Comparison of ENCODE assay signal across 13 cellular contexts in genomic region chr1:68322096-68322495, GRCh38.
"Had no signal": no experiment of that assay in that cellular context is flagged by ENCODE, and none has a peak within 500 bp of the region (broad histone marks: within the 10 kb centered on the region; RNA-seq: fewer than 3 reads in every experiment).

No MANE protein-coding gene starts in this region.

- H3K36me3 ChIP-seq: breast epithelium, uterus had no signal

- ATAC-seq: activated T-cell treated with anti-CD3 and anti-CD28 coated beads, Interleukin-2, amount 50 U/mL, for 4 hours; left cardiac atrium; natural killer cell treated with Interleukin-12 subunit alpha and Interleukin-12 subunit beta and Interleukin-15 and Interleukin-18, amount 100 ng/mL, for 72 hours had no signal

- H3K36me3 Mint-ChIP-seq: activated CD4-positive, alpha-beta memory T cell treated with anti-CD3 and anti-CD28 coated beads for 36 hours; activated naive CD8-positive, alpha-beta T cell treated with anti-CD3 and anti-CD28 coated beads for 36 hours; natural killer cell treated with Interleukin-12 subunit alpha and Interleukin-12 subunit beta and Interleukin-15 and Interleukin-18, amount 100 ng/mL, for 72 hours had no signal

- H3K4me1 Mint-ChIP-seq: activated naive CD8-positive, alpha-beta T cell treated with anti-CD3 and anti-CD28 coated beads for 36 hours had no signal

- H3K9me3 Mint-ChIP-seq: activated CD4-positive, alpha-beta memory T cell treated with anti-CD3 and anti-CD28 coated beads for 36 hours; activated naive CD8-positive, alpha-beta T cell treated with anti-CD3 and anti-CD28 coated beads for 36 hours; activated T-cell treated with anti-CD3 and anti-CD28 coated beads, Interleukin-2, amount 50 U/mL, for 4 hours had no signal

- H3K27ac Mint-ChIP-seq: activated CD4-positive, alpha-beta memory T cell treated with anti-CD3 and anti-CD28 coated beads for 36 hours; activated naive CD8-positive, alpha-beta T cell treated with anti-CD3 and anti-CD28 coated beads for 36 hours; natural killer cell treated with Interleukin-12 subunit alpha and Interleukin-12 subunit beta and Interleukin-15 and Interleukin-18, amount 100 ng/mL, for 72 hours had no signal

- H3K9me3 ChIP-seq: breast epithelium, uterus had no signal

- H3K4me3 ChIP-seq: breast epithelium, lung, uterus had no signal

- H3K27me3 Mint-ChIP-seq: activated CD4-positive, alpha-beta memory T cell treated with anti-CD3 and anti-CD28 coated beads for 36 hours; activated naive CD8-positive, alpha-beta T cell treated with anti-CD3 and anti-CD28 coated beads for 36 hours; natural killer cell treated with Interleukin-12 subunit alpha and Interleukin-12 subunit beta and Interleukin-15 and Interleukin-18, amount 100 ng/mL, for 72 hours had no signal

- H3K4me1 ChIP-seq: breast epithelium, uterus had no signal

- H3K27me3 ChIP-seq: breast epithelium, uterus had no signal

- H3K4me3 Mint-ChIP-seq: activated CD4-positive, alpha-beta memory T cell treated with anti-CD3 and anti-CD28 coated beads for 36 hours; activated naive CD8-positive, alpha-beta T cell treated with anti-CD3 and anti-CD28 coated beads for 36 hours; activated T-cell treated with anti-CD3 and anti-CD28 coated beads, Interleukin-2, amount 50 U/mL, for 4 hours; natural killer cell treated with Interleukin-12 subunit alpha and Interleukin-12 subunit beta and Interleukin-15 and Interleukin-18, amount 100 ng/mL, for 72 hours had no signal

- DNase-seq: activated CD4-positive, alpha-beta memory T cell treated with anti-CD3 and anti-CD28 coated beads for 36 hours; activated CD4-positive, CD25-positive, alpha-beta regulatory T cell treated with anti-CD3 and anti-CD28 coated beads, Interleukin-2, amount 50 U/mL, for 72 hours; activated gamma-delta T cell treated with Interleukin-2 at 50 U/mL for 16 hours; activated naive CD8-positive, alpha-beta T cell treated with anti-CD3 and anti-CD28 coated beads for 36 hours; activated T-cell treated with anti-CD3 and anti-CD28 coated beads, Interleukin-2, amount 50 U/mL, for 4 hours; anterior cingulate cortex; left cardiac atrium; stimulated activated CD4-positive, alpha-beta T cell treated with anti-CD3 and anti-CD28 coated beads, Interleukin-2, amount 100 ng/mL, for 48 hours; stimulated activated naive CD4-positive, alpha-beta T cell treated with Interleukin-2 at 50 U/mL for 16 hours; uterus had no signal
